Comparison of ENCODE assay signal across 14 cellular contexts in the genomic region with DNA sequence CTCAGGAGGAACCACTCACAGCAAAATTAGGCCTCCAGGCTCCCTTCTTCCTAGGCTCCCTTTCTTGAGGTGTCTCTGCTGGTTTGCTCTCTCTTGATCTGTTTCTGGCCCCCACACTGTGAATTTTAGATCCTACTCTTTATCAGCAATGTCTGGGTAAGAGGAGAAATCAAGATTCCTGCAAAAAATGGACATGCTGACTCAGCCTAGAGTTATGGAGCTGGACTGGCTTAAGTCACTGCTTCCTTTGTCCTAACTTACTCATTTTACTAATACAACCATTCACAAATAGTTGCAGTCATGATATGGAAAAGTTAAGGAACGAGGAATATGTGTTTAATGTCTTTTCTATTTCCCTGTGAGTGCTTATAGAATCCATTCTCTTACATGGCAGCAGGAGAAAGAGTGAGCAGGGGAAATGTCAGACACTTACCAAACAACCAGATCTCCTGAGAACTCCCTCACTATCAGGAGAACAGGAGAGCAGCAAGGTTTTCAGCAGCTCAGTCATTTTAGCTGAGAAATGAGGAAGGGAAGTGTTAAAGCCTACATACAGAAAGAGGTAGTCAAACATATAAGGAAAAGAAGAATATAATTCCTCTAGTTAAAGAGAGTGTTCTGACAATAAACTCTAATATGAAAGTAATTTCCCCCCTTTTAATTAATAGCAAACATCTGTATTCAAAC.
DNase-seq lines count a peak whose midpoint lies in the region; ATAC-seq, FAIRE-seq and TF ChIP-seq lines count a peak whose summit lies in the region.
"Had no signal": no experiment of that assay in that cellular context is flagged by ENCODE, and none has a peak within 500 bp of the region (broad histone marks: within the 10 kb centered on the region; RNA-seq: fewer than 3 reads in every experiment).

No MANE protein-coding gene starts in this region.

- FAIRE-seq in kidney (lab: Jason Lieb, UNC): no peak

- H3K27ac ChIP-seq in mesodermal cell (ENCODE audit: low read depth, low read length, severe bottlenecking) (peak overlapping the region; percentile 95), kidney (ENCODE audit: low read depth in 2 of 2, low read length in 2 of 2) (no peak overlapping the region)

- peaks cover 0 to 4% (median 0%) of the 10 kb centered on the region in 3 donors for H3K27me3 Mint-ChIP-seq in CD14-positive monocyte (ENCODE audit: low read depth in 3 of 3)
- H3K27me3 Mint-ChIP-seq: activated naive CD8-positive, alpha-beta T cell had no signal

- ATAC-seq in HG03521 (IDR thresholded peaks at IDR 0.05; ENCODE audit: unreplicated experiment): no peak
- ATAC-seq: effector memory CD8-positive, alpha-beta T cell had no signal

- intact Hi-C loops in CD14-positive monocyte (cut with micrococcal nuclease) (no loop called here), kidney (cut with DNase I) (no loop called here)

- H3K36me3 ChIP-seq in mesodermal cell (ENCODE audit: control insufficient read depth, insufficient read depth, low read length): no peaks in the 10 kb centered on the region
- no peaks in the 10 kb centered on the region for H3K36me3 ChIP-seq in kidney (ENCODE audit: control insufficient read depth in 1 of 2, insufficient read depth in 2 of 2, low read length in 2 of 2)

- H3K4me1 ChIP-seq in mesodermal cell (ENCODE audit: control insufficient read depth, insufficient read depth, low read length, poor library complexity, severe bottlenecking): peaks cover 34% of the 10 kb centered on the region
- H3K4me1 ChIP-seq in kidney (ENCODE audit: control insufficient read depth in 1 of 2, insufficient read depth in 1 of 2, low read depth in 1 of 2, low read length in 2 of 2): no peaks in the 10 kb centered on the region

- H3K4me3 ChIP-seq in cardiac fibroblast (replicated peaks in 1 of 2; ENCODE audit: low read depth in 2 of 2, low read length in 2 of 2): no peak overlapping the region
- no peak overlapping the region for H3K4me3 ChIP-seq in mesodermal cell (ENCODE audit: extremely low read depth, insufficient read depth, low read length, poor library complexity, severe bottlenecking)
- no peak overlapping the region for H3K4me3 ChIP-seq in kidney (ENCODE audit: low read length in 2 of 2)

- no peak overlapping the region for H3K9ac ChIP-seq in kidney (ENCODE audit: low read length in 2 of 2)

- peaks cover 24% of the 10 kb centered on the region for H3K4me1 Mint-ChIP-seq in CD14-positive monocyte

- H3K4me3 Mint-ChIP-seq in CD14-positive monocyte: no peak overlapping the region
- H3K4me3 Mint-ChIP-seq: activated CD4-positive, alpha-beta memory T cell treated with anti-CD3 and anti-CD28 coated beads for 36 hours; activated naive CD8-positive, alpha-beta T cell; effector memory CD8-positive, alpha-beta T cell had no signal

- H3K9me3 ChIP-seq in mesodermal cell (ENCODE audit: control insufficient read depth, low read length) (no peaks in the 10 kb centered on the region), kidney (ENCODE audit: control insufficient read depth in 1 of 2, low read length in 2 of 2) (no peaks in the 10 kb centered on the region)

- TF ChIP-seq CTCF in CD14-positive monocyte (IDR thresholded peaks at IDR 0.05): no peak
- TF ChIP-seq CTCF in cardiac fibroblast (IDR thresholded peaks at IDR 0.05; ENCODE audit: low read depth, low read length): no peak
- TF ChIP-seq CTCF in kidney (IDR thresholded peaks at IDR 0.05; ENCODE audit: borderline replicate concordance, extremely low read depth, insufficient read depth): no peak

- peak overlapping the region in 6 of 7 donors; percentile 46 to 79 (median 62) for H3K27ac Mint-ChIP-seq in CD14-positive monocyte
- H3K27ac Mint-ChIP-seq: activated CD4-positive, alpha-beta memory T cell treated with anti-CD3 and anti-CD28 coated beads for 36 hours; activated naive CD8-positive, alpha-beta T cell; effector memory CD8-positive, alpha-beta T cell had no signal

- no peaks in the 10 kb centered on the region for H3K36me3 Mint-ChIP-seq in CD14-positive monocyte
- H3K36me3 Mint-ChIP-seq: activated CD4-positive, alpha-beta memory T cell treated with anti-CD3 and anti-CD28 coated beads for 36 hours had no signal

- no CpG with 5 or more reads among the region's 1 CpG for WGBS in mesodermal cell (ENCODE audit: insufficient coverage in 2 of 2), 2 experiments

- no peak for DNase-seq in CD14-positive monocyte (ENCODE audit: low spot score)
- peak; percentile 73 for DNase-seq in NCI-H226
- DNase-seq in cardiac fibroblast (ENCODE audit: low read depth in 2 of 2): peak; percentile 83 to 90
- DNase-seq in kidney: no peak
- DNase-seq in islet precursor cell: no peak
- no peak for DNase-seq in NCI-H2081 (lab: John Stamatoyannopoulos, UW)
- DNase-seq: activated CD4-positive, alpha-beta memory T cell treated with anti-CD3 and anti-CD28 coated beads for 36 hours; effector memory CD8-positive, alpha-beta T cell; MV-4-11; NCI-H748 treated with DMSO at 0.1 percent for 48 hours; stimulated activated CD4-positive, alpha-beta T cell treated with anti-CD3 and anti-CD28 coated beads, Interleukin-15, amount 100 ng/mL, for 24 hours had no signal

- peaks cover 0 to 3% (median 0%) of the 10 kb centered on the region in 7 donors for H3K9me3 Mint-ChIP-seq in CD14-positive monocyte

Comparison
In these comparisons a context has a peak if more than half of its experiments do, and no peak if none do; other contexts are left out.
1. DNase-seq: peak in NCI-H226 (single experiment) and cardiac fibroblast (2 of 2); none in CD14-positive monocyte (single experiment), kidney (single experiment), islet precursor cell (single experiment) and NCI-H2081 (0 of 2).